19 cellular contexts compared by ENCODE assay signal in genomic region chr5:9034671-9035070, GRCh38.
DNase-seq lines count a peak whose midpoint lies in the region; ATAC-seq and TF ChIP-seq lines count a peak whose summit lies in the region.
"Had no signal": no experiment of that assay in that cellular context is flagged by ENCODE, and none has a peak within 500 bp of the region (broad histone marks: within the 10 kb centered on the region; RNA-seq: fewer than 3 reads in every experiment).

No MANE protein-coding gene starts in this region.

- no peak overlapping the region for H3K27ac Mint-ChIP-seq in naive thymus-derived CD4-positive, alpha-beta T cell
- H3K27ac Mint-ChIP-seq: activated naive CD8-positive, alpha-beta T cell had no signal

- H3K9me3 ChIP-seq in DND-41 (ENCODE audit: insufficient read depth, low read length, severe bottlenecking) (no peaks in the 10 kb centered on the region), IMR-90 (ENCODE audit: control insufficient read depth, insufficient read depth, low read length) (no peaks in the 10 kb centered on the region)
- H3K9me3 ChIP-seq in naive thymus-derived CD4-positive, alpha-beta T cell (ENCODE audit: control insufficient read depth in 2 of 3, low read length in 3 of 3), result no peaks in the 10 kb centered on the region
- H3K9me3 ChIP-seq: BLaER1, heart right ventricle, right lobe of liver had no signal

- H3K36me3 ChIP-seq in DND-41 (ENCODE audit: insufficient read depth, low read length) (no peaks in the 10 kb centered on the region), IMR-90 (ENCODE audit: control insufficient read depth, insufficient read depth, low read length) (peaks cover 2% of the 10 kb centered on the region), brain microvascular endothelial cell (replicated peaks) (no peaks in the 10 kb centered on the region)
- no peaks in the 10 kb centered on the region for H3K36me3 ChIP-seq in naive thymus-derived CD4-positive, alpha-beta T cell (ENCODE audit: control insufficient read depth in 2 of 3, insufficient read depth in 3 of 3, low read length in 3 of 3)
- H3K36me3 ChIP-seq: BLaER1, heart right ventricle, right lobe of liver had no signal

- peak overlapping the region; percentile 86; the same call in 1 of the 2 replicates for H3K23ac ChIP-seq in IMR-90 (ENCODE audit: low read depth, low read length)

- POLR2A ChIA-PET in IMR-90 (lab: Charles Lee; ENCODE audit: unreplicated experiment), result no interaction called here
- POLR2A ChIA-PET in naive thymus-derived CD4-positive, alpha-beta T cell (lab: Charles Lee), result no interaction called here

- BruUV-seq in IMR-90 (replicated peaks; lab: Mats Ljungman, UMichigan), result no TSS peak

- H2AFZ ChIP-seq in DND-41 (ENCODE audit: low read depth, low read length) (no peak overlapping the region), IMR-90 (replicated peaks; ENCODE audit: low read length, poor library complexity) (no peak overlapping the region)

- no peaks in the 10 kb centered on the region for H3K79me2 ChIP-seq in DND-41 (ENCODE audit: insufficient read depth, low read length)

- no peak overlapping the region for H3K14ac ChIP-seq in IMR-90 (replicated peaks; ENCODE audit: low read depth, low read length)

- no peaks in the 10 kb centered on the region for H3K36me3 Mint-ChIP-seq in naive thymus-derived CD4-positive, alpha-beta T cell
- H3K36me3 Mint-ChIP-seq: activated naive CD8-positive, alpha-beta T cell had no signal

- peak overlapping the region; percentile 15; the same call in 1 of the 2 replicates for H2AK5ac ChIP-seq in IMR-90 (ENCODE audit: low read depth, low read length)

- peak overlapping the region; percentile 67 to 83; a peak in 2 of 4 replicates for H4K8ac ChIP-seq in IMR-90 (ENCODE audit: low read depth in 2 of 2, low read length in 2 of 2)

- no CpG with 5 or more reads among the region's 1 CpG for WGBS in IMR-90 (ENCODE audit: extremely low coverage in 2 of 2, insufficient read length in 1 of 2), 2 experiments

- no peak overlapping the region for H3K4me2 ChIP-seq in DND-41 (ENCODE audit: insufficient read depth, low read length)
- H3K4me2 ChIP-seq in IMR-90 (ENCODE audit: low read depth, low read length), result no peak overlapping the region
- H3K4me2 ChIP-seq: BLaER1 had no signal

- no peak overlapping the region for H3K18ac ChIP-seq in IMR-90 (ENCODE audit: low read depth, low read length)

- no peak for TF ChIP-seq RAD21 in IMR-90 (IDR thresholded peaks at IDR 0.05; ENCODE audit: low read length)

- H3K4me1 ChIP-seq in DND-41 (ENCODE audit: insufficient read depth, low read length), result peaks cover 41% of the 10 kb centered on the region
- no peaks in the 10 kb centered on the region for H3K4me1 ChIP-seq in IMR-90 (ENCODE audit: control insufficient read depth, insufficient read depth, low read length)
- H3K4me1 ChIP-seq in naive thymus-derived CD4-positive, alpha-beta T cell (ENCODE audit: control insufficient read depth in 2 of 2, insufficient read depth in 2 of 2, low read length in 2 of 2), result no peaks in the 10 kb centered on the region
- H3K4me1 ChIP-seq: BLaER1, right lobe of liver had no signal

- no peak overlapping the region for H2BK5ac ChIP-seq in IMR-90 (ENCODE audit: low read depth, low read length, poor library complexity, severe bottlenecking)

- no peak overlapping the region for H2BK20ac ChIP-seq in IMR-90 (ENCODE audit: low read depth, low read length)

- H4K5ac ChIP-seq in IMR-90 (ENCODE audit: low read depth, low read length), result no peak overlapping the region

- dilution Hi-C loops in IMR-90 (cut with HindIII; ENCODE audit: low sequenced_read_pairs, unreplicated experiment), result no loop called here

- H3K56ac ChIP-seq in IMR-90 (ENCODE audit: extremely low read depth, insufficient read depth, low read length), result no peak overlapping the region

- no peak overlapping the region for H2BK120ac ChIP-seq in IMR-90 (ENCODE audit: low read depth, low read length)

- no peak for TF ChIP-seq POLR2A in IMR-90 (IDR thresholded peaks at IDR 0.05; ENCODE audit: low read depth, low read length)

- H2AK9ac ChIP-seq in IMR-90 (replicated peaks; ENCODE audit: low read depth, low read length, poor library complexity), result no peak overlapping the region

- H2BK15ac ChIP-seq in IMR-90 (ENCODE audit: low read depth, low read length), result no peak overlapping the region

- peaks cover 4% of the 10 kb centered on the region; the same call in 1 of the 2 replicates for H3K9me1 ChIP-seq in IMR-90 (ENCODE audit: insufficient read depth, low read length)

- H3K9ac ChIP-seq in DND-41 (ENCODE audit: low read depth, low read length) (no peak overlapping the region), IMR-90 (ENCODE audit: low read depth, low read length) (no peak overlapping the region)
- H3K9ac ChIP-seq: BLaER1 had no signal

- H3K79me1 ChIP-seq in IMR-90 (ENCODE audit: low read depth in 1 of 2, low read length in 2 of 2), result no peaks in the 10 kb centered on the region

- peak overlapping the region; percentile 8 for H3K27ac ChIP-seq in DND-41 (ENCODE audit: low read length)
- H3K27ac ChIP-seq in IMR-90 (ENCODE audit: insufficient read depth, low read length), result no peak overlapping the region
- H3K27ac ChIP-seq in brain microvascular endothelial cell, result peak overlapping the region; percentile 43
- no peak overlapping the region for H3K27ac ChIP-seq in coronary artery
- H3K27ac ChIP-seq in naive thymus-derived CD4-positive, alpha-beta T cell (ENCODE audit: low read depth, low read length), result no peak overlapping the region
- H3K27ac ChIP-seq: BLaER1, heart right ventricle, right lobe of liver, SK-N-MC had no signal

- H3K4me1 Mint-ChIP-seq in naive thymus-derived CD4-positive, alpha-beta T cell, result no peaks in the 10 kb centered on the region
- H3K4me1 Mint-ChIP-seq: central memory CD8-positive, alpha-beta T cell had no signal

- H4K20me1 ChIP-seq in DND-41 (ENCODE audit: insufficient read depth, low read length) (no peaks in the 10 kb centered on the region), IMR-90 (ENCODE audit: insufficient read depth, low read length) (no peaks in the 10 kb centered on the region)
- H4K20me1 ChIP-seq: BLaER1 had no signal

- intact Hi-C loops in IMR-90 (cut with micrococcal nuclease), result no loop called here
- intact Hi-C loops in naive thymus-derived CD4-positive, alpha-beta T cell (cut with micrococcal nuclease), result no loop called here

- no peak overlapping the region for H3K4me3 Mint-ChIP-seq in naive thymus-derived CD4-positive, alpha-beta T cell
- H3K4me3 Mint-ChIP-seq: activated naive CD8-positive, alpha-beta T cell; activated T-cell treated with anti-CD3 and anti-CD28 coated beads, Interleukin-2, amount 50 U/mL, for 4 hours; central memory CD8-positive, alpha-beta T cell had no signal

- CTCF ChIA-PET in IMR-90 (lab: Yijun Ruan, JAX), result interaction anchor here (1.0 kb wide), 1 partner anchor 128 kb away, joined by 3 read pairs; no protein-coding TSS in a partner anchor
- CTCF ChIA-PET in naive thymus-derived CD4-positive, alpha-beta T cell (lab: Charles Lee), result no interaction called here

- TF ChIP-seq CTCF in DND-41 (IDR thresholded peaks at IDR 0.05; ENCODE audit: borderline replicate concordance, extremely low read depth, low read length, poor library complexity, severe bottlenecking), result no peak
- no peak for TF ChIP-seq CTCF in IMR-90 (conservative IDR thresholded peaks at IDR 0.05; ENCODE audit: low read depth, low read length)
- no peak for TF ChIP-seq CTCF in brain microvascular endothelial cell (IDR thresholded peaks at IDR 0.05; ENCODE audit: low read depth, low read length, missing control alignments)
- TF ChIP-seq CTCF in coronary artery (IDR thresholded peaks at IDR 0.05), result no peak

- no peaks in the 10 kb centered on the region for H3K27me3 Mint-ChIP-seq in naive thymus-derived CD4-positive, alpha-beta T cell
- H3K27me3 Mint-ChIP-seq: activated naive CD8-positive, alpha-beta T cell; central memory CD8-positive, alpha-beta T cell had no signal

- in situ Hi-C loops in IMR-90 (cut with MboI; ENCODE audit: low sequenced_read_pairs) (no loop called here), brain microvascular endothelial cell (cut with HindIII; ENCODE audit: low pct_ligation_motif_present, low sequenced_read_pairs) (no loop called here)

- peaks cover 0 to 9% (median 2%) of the 10 kb centered on the region in 11 donors for H3K9me3 Mint-ChIP-seq in naive thymus-derived CD4-positive, alpha-beta T cell
- H3K9me3 Mint-ChIP-seq: activated T-cell treated with anti-CD3 and anti-CD28 coated beads, Interleukin-2, amount 50 U/mL, for 4 hours had no signal

- no peak for DNase-seq in DND-41
- peak; percentile 90 for DNase-seq in IMR-90
- DNase-seq in brain microvascular endothelial cell, result peak; percentile 88
- peak; percentile 47 for DNase-seq in kidney tubule cell (ENCODE audit: low spot score)
- DNase-seq in coronary artery (ENCODE audit: low spot score), result no peak
- DNase-seq in activated CD8-positive, alpha-beta memory T cell treated with anti-CD3 and anti-CD28 coated beads, Interleukin-2, amount 50 U/mL, for 48 hours, result no peak
- no peak for DNase-seq in naive thymus-derived CD4-positive, alpha-beta T cell
- DNase-seq in dermis blood vessel endothelial cell, result no peak
- DNase-seq: activated CD4-positive, alpha-beta T cell treated with anti-CD3 and anti-CD28 coated beads, Interleukin-2, amount 50 U/mL, for 48 hours; activated T-cell treated with anti-CD3 and anti-CD28 coated beads, Interleukin-2, amount 50 U/mL, for 4 hours; DMS79 treated with DMSO at 0.1 percent for 48 hours; H7; heart right ventricle; NCI-H1105; right lobe of liver had no signal

- H3K4ac ChIP-seq in IMR-90 (ENCODE audit: low read depth, low read length), result no peak overlapping the region

- no peak overlapping the region for H3K4me3 ChIP-seq in DND-41 (ENCODE audit: low read depth in 1 of 2, low read length in 2 of 2)
- no peak overlapping the region for H3K4me3 ChIP-seq in IMR-90 (ENCODE audit: insufficient read depth, low read depth, low read length)
- H3K4me3 ChIP-seq in brain microvascular endothelial cell (ENCODE audit: low read depth, low read length), result no peak overlapping the region
- no peak overlapping the region for H3K4me3 ChIP-seq in coronary artery
- H3K4me3 ChIP-seq in naive thymus-derived CD4-positive, alpha-beta T cell (ENCODE audit: low read length), result no peak overlapping the region
- H3K4me3 ChIP-seq: BLaER1, heart right ventricle, right lobe of liver, SK-N-MC had no signal

- H4K91ac ChIP-seq in IMR-90 (ENCODE audit: insufficient read depth, low read depth, low read length), result no peak overlapping the region

- ATAC-seq in DND-41 (ENCODE audit: insufficient read depth, low read depth) (no peak), IMR-90 (ENCODE audit: low read depth) (peak; percentile 84)
- no peak for ATAC-seq in naive thymus-derived CD4-positive, alpha-beta T cell
- ATAC-seq: activated T-cell treated with anti-CD3 and anti-CD28 coated beads, Interleukin-2, amount 50 U/mL, for 4 hours; right lobe of liver had no signal

- H3K27me3 ChIP-seq in DND-41 (ENCODE audit: insufficient read depth, low read length, poor library complexity) (no peaks in the 10 kb centered on the region), IMR-90 (ENCODE audit: control insufficient read depth, insufficient read depth, low read length) (no peaks in the 10 kb centered on the region), brain microvascular endothelial cell (replicated peaks) (no peaks in the 10 kb centered on the region)
- H3K27me3 ChIP-seq in naive thymus-derived CD4-positive, alpha-beta T cell (ENCODE audit: control insufficient read depth in 2 of 2, insufficient read depth in 2 of 2, low read length in 2 of 2), result no peaks in the 10 kb centered on the region
- H3K27me3 ChIP-seq: BLaER1, heart right ventricle, right lobe of liver had no signal

Comparison
In these comparisons a context has a peak if more than half of its experiments do, and no peak if none do; other contexts are left out.
1. DNase-seq: peak in IMR-90 (single experiment), brain microvascular endothelial cell (single experiment) and kidney tubule cell (single experiment); none in DND-41 (single experiment), coronary artery (single experiment), activated CD8-positive, alpha-beta memory T cell treated with anti-CD3 and anti-CD28 coated beads, Interleukin-2, amount 50 U/mL, for 48 hours (single experiment), naive thymus-derived CD4-positive, alpha-beta T cell (0 of 9) and dermis blood vessel endothelial cell (single experiment).
2. H3K27ac ChIP-seq: peak in DND-41 (single experiment) and brain microvascular endothelial cell (single experiment); none in IMR-90 (single experiment), coronary artery (0 of 2) and naive thymus-derived CD4-positive, alpha-beta T cell (single experiment).